Comparison of ENCODE assay signal across 1 cellular context in genomic region chr16:70634861-70635260, GRCh38.
A peak's percentile ranks its signal among the peaks of the same experiment; 100 is the strongest.
TF ChIP-seq lines count a peak whose summit lies in the region.

No MANE protein-coding gene starts in this region.

TF ChIP-seq in IMR-90, 13 proteins besides CTCF, POLR2A, EP300 and RAD21:
- no peak for TF ChIP-seq NFE2L2 (IDR thresholded peaks at IDR 0.05; ENCODE audit: low read depth, low read length)
- TF ChIP-seq FOS (IDR thresholded peaks at IDR 0.05; ENCODE audit: low read depth, low read length) = 0 out of 2 replicates have a peak, but pooled peaks have one; percentile 7
